In genomic region chr6:52489881-52490280, GRCh38 we compare ENCODE assay signal across 15 cellular contexts.
"Had no signal": no experiment of that assay in that cellular context is flagged by ENCODE, and none has a peak within 500 bp of the region (broad histone marks: within the 10 kb centered on the region; RNA-seq: fewer than 3 reads in every experiment).

No MANE protein-coding gene starts in this region.

- H3K27me3 ChIP-seq: dorsolateral prefrontal cortex, esophagus squamous epithelium, foreskin keratinocyte, heart left ventricle, testis had no signal

- H3K27ac ChIP-seq: dorsolateral prefrontal cortex, esophagus squamous epithelium, foreskin keratinocyte, heart left ventricle, testis had no signal

- FAIRE-seq: endometrium had no signal

- H3K4me1 ChIP-seq: esophagus squamous epithelium, foreskin keratinocyte, testis had no signal

- H3K4me3 ChIP-seq: dorsolateral prefrontal cortex, esophagus squamous epithelium, heart left ventricle, testis had no signal

- H3K36me3 ChIP-seq: esophagus squamous epithelium had no signal

- ATAC-seq: activated T-cell treated with anti-CD3 and anti-CD28 coated beads, Interleukin-2, amount 50 U/mL, for 4 hours; foreskin keratinocyte; left lobe of liver; natural killer cell treated with Interleukin-12 subunit alpha and Interleukin-12 subunit beta and Interleukin-15 and Interleukin-18, amount 100 ng/mL, for 72 hours; stimulated activated naive CD8-positive, alpha-beta T cell treated with anti-CD3 and anti-CD28 coated beads, Interleukin-15, amount 100 ng/mL, for 72 hours had no signal

- DNase-seq: activated CD4-positive, alpha-beta memory T cell treated with anti-CD3 and anti-CD28 coated beads for 36 hours; activated CD4-positive, CD25-positive, alpha-beta regulatory T cell treated with anti-CD3 and anti-CD28 coated beads, Interleukin-2, amount 50 U/mL, for 72 hours; activated effector memory CD4-positive, alpha-beta T cell treated with anti-CD3 and anti-CD28 coated beads, Interleukin-2, amount 50 U/mL, for 16 hours; activated T-cell treated with anti-CD3 and anti-CD28 coated beads, Interleukin-2, amount 50 U/mL, for 4 hours; amygdala; dorsolateral prefrontal cortex; esophagus squamous epithelium; foreskin keratinocyte; heart left ventricle; stimulated activated CD4-positive, alpha-beta T cell treated with anti-CD3 and anti-CD28 coated beads, Interleukin-4, amount 100 ng/mL, for 24 hours; stimulated activated naive CD8-positive, alpha-beta T cell treated with anti-CD3 and anti-CD28 coated beads, Interleukin-15, amount 100 ng/mL, for 72 hours; testis had no signal

- H3K9me3 ChIP-seq: esophagus squamous epithelium, testis had no signal
